Comparison of ENCODE assay signal across 8 cellular contexts in the genomic region with DNA sequence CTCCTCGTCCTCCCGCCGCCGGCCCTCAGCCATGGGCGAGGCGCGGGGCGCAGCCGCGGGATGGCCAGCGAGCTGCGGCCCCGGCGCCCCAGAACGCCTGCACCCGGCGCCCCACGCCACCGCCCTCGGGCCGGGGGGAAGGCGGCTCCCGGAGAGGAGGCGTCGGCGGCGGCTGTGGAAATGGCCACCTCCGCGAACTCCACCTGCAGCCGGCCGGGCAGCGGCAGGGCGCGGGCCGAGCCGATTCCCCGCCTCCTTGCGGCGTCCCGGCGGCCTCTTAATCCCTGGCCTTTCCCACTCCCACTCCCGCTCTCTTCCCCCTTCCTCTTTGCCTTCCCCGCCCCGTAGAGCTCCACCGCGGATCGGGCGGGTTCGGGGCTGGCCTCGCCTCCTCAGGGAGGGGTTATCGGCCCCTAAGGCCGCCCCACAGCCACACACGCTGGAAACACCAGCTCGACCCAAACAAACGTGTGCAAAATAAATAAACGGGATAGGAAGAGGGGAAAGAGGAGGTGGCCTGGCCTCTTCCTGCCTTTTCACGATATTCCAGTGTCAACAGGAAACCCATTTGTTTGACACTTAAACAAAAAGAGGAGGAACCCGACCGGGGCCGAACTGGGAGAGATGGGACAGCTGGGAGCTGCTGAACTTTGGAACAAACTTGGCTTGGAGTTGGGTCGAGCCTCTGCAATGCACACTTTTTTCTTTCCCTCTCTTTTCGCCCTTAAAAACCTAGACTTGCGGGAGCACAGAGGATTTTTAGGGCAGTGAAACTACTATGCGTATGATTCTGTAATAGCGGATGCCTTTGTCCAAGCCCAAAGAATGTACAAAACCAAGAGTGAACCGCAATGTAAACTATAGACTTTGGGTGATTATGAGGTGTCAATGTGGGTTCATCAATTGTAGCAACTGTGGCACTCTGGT. TPM values are rescaled to one million over a fixed set of nuclear protein-coding genes. Genes with fewer than 3 reads are reported as not detected.
A peak's percentile ranks its signal among the peaks of the same experiment; 100 is the strongest.
DNase-seq lines count a peak whose midpoint lies in the region; ATAC-seq, FAIRE-seq and TF ChIP-seq lines count a peak whose summit lies in the region.

A gene with protein sequence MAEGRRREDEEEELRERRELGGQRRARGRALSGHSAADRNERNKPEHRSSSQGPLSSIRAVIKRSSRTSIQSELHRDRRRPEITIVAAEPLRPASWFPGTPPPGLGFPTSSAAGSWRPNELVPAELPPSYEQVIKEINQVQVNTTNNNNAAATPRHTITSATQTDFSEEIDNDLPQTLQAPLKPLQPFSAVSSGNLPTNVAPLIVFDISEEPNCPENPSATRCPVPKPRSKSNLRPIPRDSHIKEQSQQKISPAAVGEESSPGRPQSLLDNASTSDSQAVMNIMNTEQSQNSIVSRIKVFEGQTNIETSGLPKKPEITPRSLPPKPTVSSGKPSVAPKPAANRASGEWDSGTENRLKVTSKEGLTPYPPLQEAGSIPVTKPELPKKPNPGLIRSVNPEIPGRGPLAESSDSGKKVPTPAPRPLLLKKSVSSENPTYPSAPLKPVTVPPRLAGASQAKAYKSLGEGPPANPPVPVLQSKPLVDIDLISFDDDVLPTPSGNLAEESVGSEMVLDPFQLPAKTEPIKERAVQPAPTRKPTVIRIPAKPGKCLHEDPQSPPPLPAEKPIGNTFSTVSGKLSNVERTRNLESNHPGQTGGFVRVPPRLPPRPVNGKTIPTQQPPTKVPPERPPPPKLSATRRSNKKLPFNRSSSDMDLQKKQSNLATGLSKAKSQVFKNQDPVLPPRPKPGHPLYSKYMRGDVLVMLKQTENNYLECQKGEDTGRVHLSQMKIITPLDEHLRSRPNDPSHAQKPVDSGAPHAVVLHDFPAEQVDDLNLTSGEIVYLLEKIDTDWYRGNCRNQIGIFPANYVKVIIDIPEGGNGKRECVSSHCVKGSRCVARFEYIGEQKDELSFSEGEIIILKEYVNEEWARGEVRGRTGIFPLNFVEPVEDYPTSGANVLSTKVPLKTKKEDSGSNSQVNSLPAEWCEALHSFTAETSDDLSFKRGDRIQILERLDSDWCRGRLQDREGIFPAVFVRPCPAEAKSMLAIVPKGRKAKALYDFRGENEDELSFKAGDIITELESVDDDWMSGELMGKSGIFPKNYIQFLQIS (minus strand): TSS at position 286 of the 927 bp plus-strand sequence. CDS start 253 bp downstream, at position 33.

- peak within 1 kb of the TSS; percentile 92 for H3K4me2 ChIP-seq in PC-3 (ENCODE audit: low read length)
- H3K4me2 ChIP-seq in keratinocyte (ENCODE audit: control insufficient read depth, extremely low read depth, insufficient read depth, low read depth, low read length), result peak within 1 kb of the TSS; percentile 98

- H3K36me3 Mint-ChIP-seq in activated T-cell treated with anti-CD3 and anti-CD28 coated beads, Interleukin-2, amount 50 U/mL, for 4 hours (ENCODE audit: insufficient read depth), result no peaks in the 10 kb centered on the region

- FAIRE-seq in keratinocyte (lab: Jason Lieb, UNC), result peak; percentile 67

- H3K4me1 ChIP-seq in PC-3 (ENCODE audit: insufficient read depth, low read length) (peaks cover 61% of the 10 kb centered on the region), keratinocyte (ENCODE audit: control insufficient read depth, extremely low read depth, insufficient read depth, low read length) (peaks cover 31% of the 10 kb centered on the region)

- BruUV-seq in PC-3 (replicated peaks; lab: Mats Ljungman, UMichigan), result TSS peak; percentile 33

- H3K79me2 ChIP-seq in PC-3 (ENCODE audit: low read length), result peaks cover 47% of the 10 kb centered on the region
- peaks cover 36% of the 10 kb centered on the region for H3K79me2 ChIP-seq in keratinocyte (ENCODE audit: control insufficient read depth, insufficient read depth, low read length)

- DNase-seq in activated T-cell treated with anti-CD3 and anti-CD28 coated beads, Interleukin-2, amount 50 U/mL, for 4 hours, result no peak
- no peak for DNase-seq in activated T-cell treated with anti-CD3 and anti-CD28 coated beads for 4 hours
- DNase-seq in PC-3, result peak; percentile 85
- DNase-seq in keratinocyte (ENCODE audit: low read depth, low spot score), result peak; percentile 30
- DNase-seq in CD1c-positive myeloid dendritic cell (ENCODE audit: extremely low spot score), result no peak
- no peak for DNase-seq in NCI-H187 treated with DMSO at 0.1 percent for 48 hours (lab: John Stamatoyannopoulos, UW)

- H3K4me3 ChIP-seq in PC-3 (ENCODE audit: low read length) (peak within 1 kb of the TSS; percentile 71), keratinocyte (ENCODE audit: control insufficient read depth in 2 of 3, extremely low read depth in 1 of 3, insufficient read depth in 2 of 3, low read depth in 1 of 3, low read length in 3 of 3) (peak within 1 kb of the TSS; percentile 55 to 86 (median 83)), skin epidermis (peak within 1 kb of the TSS; percentile 43 to 83 (median 66))

- H3K9me3 Mint-ChIP-seq in activated T-cell treated with anti-CD3 and anti-CD28 coated beads, Interleukin-2, amount 50 U/mL, for 4 hours, result no peaks in the 10 kb centered on the region

- H3K4me1 Mint-ChIP-seq in activated T-cell treated with anti-CD3 and anti-CD28 coated beads, Interleukin-2, amount 50 U/mL, for 4 hours (ENCODE audit: low read depth), result peaks cover 12% of the 10 kb centered on the region

- H3K9ac ChIP-seq in PC-3 (ENCODE audit: low read length) (peak within 1 kb of the TSS; percentile 97), keratinocyte (ENCODE audit: control insufficient read depth, extremely low read depth, insufficient read depth, low read length) (peak within 1 kb of the TSS; percentile 90)

- CTCF ChIA-PET in PC-3 (lab: Charles Lee), result no interaction called here

- H3K36me3 ChIP-seq in PC-3 (ENCODE audit: low read depth, low read length) (no peaks in the 10 kb centered on the region), keratinocyte (ENCODE audit: control insufficient read depth in 2 of 2, extremely low read depth in 1 of 2, insufficient read depth in 2 of 2, low read length in 2 of 2) (no peaks in the 10 kb centered on the region)

- H3K9me2 ChIP-seq in PC-3 (replicated peaks; ENCODE audit: low read length), result no peaks in the 10 kb centered on the region

- peaks cover 11% of the 10 kb centered on the region for H3F3A ChIP-seq in PC-3 (ENCODE audit: low read length, unreplicated experiment)

- POLR2A ChIA-PET in PC-3 (lab: Charles Lee; ENCODE audit: unreplicated experiment), result interaction anchor here (0.6 to 0.9 kb wide), 7 partner anchors 16 to 144 kb away, joined by 3 to 13 read pairs (median 6); no protein-coding TSS in a partner anchor

- H4K20me1 ChIP-seq in PC-3 (ENCODE audit: low read length) (peaks cover 17% of the 10 kb centered on the region), keratinocyte (ENCODE audit: control insufficient read depth, extremely low read depth, insufficient read depth, low read length) (no peaks in the 10 kb centered on the region)

- TF ChIP-seq CTCF in PC-3 (conservative IDR thresholded peaks at IDR 0.05; ENCODE audit: low read depth, low read length) (no peak), keratinocyte (optimal IDR thresholded peaks at IDR 0.05 in 1 of 3, IDR thresholded peaks at IDR 0.05 in 1 of 3, conservative IDR thresholded peaks at IDR 0.05 in 1 of 3; ENCODE audit: extremely low read depth in 1 of 3, insufficient read depth in 2 of 3, low read length in 3 of 3) (no peak)

- peak within 1 kb of the TSS; percentile 76 for H2AFZ ChIP-seq in PC-3 (ENCODE audit: low read length)
- H2AFZ ChIP-seq in keratinocyte (ENCODE audit: control insufficient read depth, low read length), result peak within 1 kb of the TSS; percentile 82

- H3K27me3 ChIP-seq in PC-3 (ENCODE audit: low read length) (no peaks in the 10 kb centered on the region), keratinocyte (ENCODE audit: control insufficient read depth, extremely low read depth, insufficient read depth, low read length) (no peaks in the 10 kb centered on the region)

- dilution Hi-C loops in keratinocyte (cut with MboI; ENCODE audit: extremely low pct_ligation_motif_present, low sequenced_read_pairs), result no loop called here

- H3K9me1 ChIP-seq in keratinocyte (ENCODE audit: control insufficient read depth, extremely low read depth, insufficient read depth, low read length), result no peaks in the 10 kb centered on the region

- peak within 1 kb of the TSS; percentile 77 for H3K4me3 Mint-ChIP-seq in activated T-cell treated with anti-CD3 and anti-CD28 coated beads, Interleukin-2, amount 50 U/mL, for 4 hours

- no peaks in the 10 kb centered on the region for H3K9me3 ChIP-seq in PC-3 (ENCODE audit: low read length)
- no peaks in the 10 kb centered on the region for H3K9me3 ChIP-seq in keratinocyte (ENCODE audit: control insufficient read depth, low read depth, low read length)

- peak; percentile 38 to 53 for ATAC-seq in activated T-cell treated with anti-CD3 and anti-CD28 coated beads, Interleukin-2, amount 50 U/mL, for 4 hours
- peak; percentile 79 for ATAC-seq in PC-3

- peaks cover 60% of the 10 kb centered on the region for H3K27me3 Mint-ChIP-seq in activated T-cell treated with anti-CD3 and anti-CD28 coated beads, Interleukin-2, amount 50 U/mL, for 4 hours (ENCODE audit: low read depth)

- intact Hi-C loops in PC-3 (cut with micrococcal nuclease), result loop anchor here (2.0 to 5.0 kb wide), 3 partner anchors 21 to 83 kb away; a partner anchor contains a TSS

- peak within 1 kb of the TSS; percentile 91 for H3K27ac ChIP-seq in PC-3 (ENCODE audit: low read length)
- peak within 1 kb of the TSS; percentile 70 for H3K27ac ChIP-seq in cingulate gyrus (ENCODE audit: low read depth, low read length)
- H3K27ac ChIP-seq in keratinocyte (ENCODE audit: control insufficient read depth, insufficient read depth, low read length), result peak within 1 kb of the TSS; percentile 89
- peak within 1 kb of the TSS; percentile 25 to 93 (median 84) for H3K27ac ChIP-seq in skin epidermis

RNA-seq across cellular contexts. Expression of the gene that starts here (rescaled TPM):
- total RNA-seq in activated T-cell treated with anti-CD3 and anti-CD28 coated beads, Interleukin-2, amount 50 U/mL, for 4 hours, result under 1 TPM; 0.24 to 0.61 (median 0.56) TPM
- total RNA-seq in PC-3 (2014; rRNA removed), result 30.1 and 31.1 TPM in 2 replicates
- 19.4 to 24.8 TPM (median 22.8 TPM) in 3 replicates for polyA plus RNA-seq in keratinocyte
- polyA plus RNA-seq in keratinocyte (2011; ENCODE audit: low read depth), result 18.0 TPM
- polyA plus RNA-seq in keratinocyte (2011; cell fraction: cytosol; rRNA removed), result 26.7 and 38.7 TPM in 2 replicates
- 35.9 and 36.9 TPM in 2 replicates for polyA plus RNA-seq in keratinocyte (2011; cell fraction: nucleus; rRNA removed)
- polyA plus RNA-seq in keratinocyte (2012; ENCODE audit: low replicate concordance), result 18.1 and 26.7 TPM in 2 replicates
- 23.4 to 47.2 TPM (median 29.8 TPM) in 3 replicates for polyA minus RNA-seq in keratinocyte
- 16.5 TPM for polyA minus RNA-seq in keratinocyte (2011; cell fraction: cytosol; rRNA and poly(A)+ RNA removed)
- polyA minus RNA-seq in keratinocyte (2011; cell fraction: nucleus; rRNA and poly(A)+ RNA removed), result 17.5 and 46.9 TPM in 2 replicates

Comparison
In these comparisons a context has a peak if more than half of its experiments do, and no peak if none do; other contexts are left out.
1. RNA of the gene that starts here (total RNA-seq): 30.1 to 31.1 TPM in PC-3; 0.24 to 0.61 TPM in activated T-cell treated with anti-CD3 and anti-CD28 coated beads, Interleukin-2, amount 50 U/mL, for 4 hours; every median in the first group is over 10 times any median in the second.
2. Peak in ATAC-seq in activated T-cell treated with anti-CD3 and anti-CD28 coated beads, Interleukin-2, amount 50 U/mL, for 4 hours; RNA of the gene not detected or under 1 TPM.
3. DNase-seq: peak in PC-3 (single experiment) and keratinocyte (single experiment); none in activated T-cell treated with anti-CD3 and anti-CD28 coated beads, Interleukin-2, amount 50 U/mL, for 4 hours (single experiment), activated T-cell treated with anti-CD3 and anti-CD28 coated beads for 4 hours (single experiment), CD1c-positive myeloid dendritic cell (single experiment) and NCI-H187 treated with DMSO at 0.1 percent for 48 hours (single experiment).
4. Peak in every context shown above with its lines, with median percentiles within 50 percentile points of each other: H3K27ac ChIP-seq and H3K4me3 ChIP-seq.